ENCODE assay signal across 34 cellular contexts in the genomic region with DNA sequence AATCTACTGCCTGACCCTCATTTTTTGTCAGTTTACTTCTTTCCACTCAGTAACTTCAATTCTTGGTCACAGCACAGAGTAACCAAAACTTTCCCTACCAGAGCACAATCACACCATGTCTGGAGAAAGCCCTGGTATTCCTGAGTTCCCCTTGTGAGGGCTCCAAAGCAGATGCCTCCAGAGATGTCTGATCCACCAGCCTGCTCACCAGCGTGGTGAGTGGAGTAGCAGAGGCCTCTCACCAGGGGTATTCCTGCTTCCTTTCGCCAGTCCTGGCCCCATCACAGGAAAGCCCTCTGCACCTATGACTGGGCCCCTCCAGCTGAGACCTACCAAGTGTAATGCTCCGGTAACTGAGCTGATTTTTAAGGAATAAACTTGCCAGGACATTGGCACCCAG.
"Had no signal": no experiment of that assay in that cellular context is flagged by ENCODE, and none has a peak within 500 bp of the region (broad histone marks: within the 10 kb centered on the region; RNA-seq: fewer than 3 reads in every experiment).

No MANE protein-coding gene starts in this region.

- H3K36me3 ChIP-seq: MG63 had no signal

- H3K27ac ChIP-seq: KMS-11 had no signal

- H3K4me3 ChIP-seq: MG63 had no signal

- H3K9me3 ChIP-seq: MG63 had no signal

- DNase-seq: Karpas-422, Kasumi-1, KG1, MG63, MM.1S, MV-4-11, NCI-H1048, NCI-H1092, NCI-H1092 treated with DMSO at 0.1 percent for 48 hours, NCI-H1105, NCI-H1105 treated with DMSO at 0.1 percent for 48 hours, NCI-H1417, NCI-H1417 treated with DMSO at 0.1 percent for 48 hours, NCI-H1436, NCI-H1436 treated with DMSO at 0.1 percent for 48 hours, NCI-H146, NCI-H1694, NCI-H1694 treated with DMSO at 0.1 percent for 48 hours, NCI-H187, NCI-H187 treated with DMSO at 0.1 percent for 48 hours, NCI-H1930, NCI-H2029, NCI-H2029 treated with DMSO at 0.1 percent for 48 hours, NCI-H2081, NCI-H2081 treated with DMSO at 0.1 percent for 48 hours, NCI-H2107, NCI-H2171, NCI-H2171 treated with DMSO at 0.1 percent for 48 hours, NCI-H2227 treated with DMSO at 0.1 percent for 48 hours, NCI-H226, NCI-H345, NCI-H446, NCI-H446 treated with DMSO at 0.1 percent for 48 hours had no signal

- H3K27me3 ChIP-seq: MG63 had no signal
